In genomic region chr12:117090388-117090787, GRCh38 we compare ENCODE assay signal across 23 cellular contexts. TPM values are rescaled to one million over a fixed set of nuclear protein-coding genes. Genes with fewer than 3 reads are reported as not detected.
DNase-seq lines count a peak whose midpoint lies in the region; ATAC-seq and TF ChIP-seq lines count a peak whose summit lies in the region.
"Had no signal": no experiment of that assay in that cellular context is flagged by ENCODE, and none has a peak within 500 bp of the region (broad histone marks: within the 10 kb centered on the region; RNA-seq: fewer than 3 reads in every experiment).

No MANE protein-coding gene starts in this region.

- peak overlapping the region; percentile 71 for H3K4me3 Mint-ChIP-seq in Calu3 (ENCODE audit: low read depth, unreplicated experiment)
- H3K4me3 Mint-ChIP-seq: B cell; CD8-positive, alpha-beta T cell had no signal

- peaks cover 88% of the 10 kb centered on the region for H3K4me1 Mint-ChIP-seq in Calu3 (ENCODE audit: low read depth, unreplicated experiment)
- H3K4me1 Mint-ChIP-seq: B cell had no signal

- no TSS peak for BruUV-seq in Calu3 (replicated peaks; lab: Mats Ljungman, UMichigan)

- H3K27ac ChIP-seq in DND-41 (ENCODE audit: low read length) (0 out of 2 replicates have a peak overlapping the region, but pooled peaks have one; percentile 25), VCaP (peak overlapping the region; percentile 96)
- H3K27ac ChIP-seq: C4-2B, KMS-11, SJSA1 had no signal

- H3K27me3 Mint-ChIP-seq in Calu3 (ENCODE audit: unreplicated experiment): no peaks in the 10 kb centered on the region
- H3K27me3 Mint-ChIP-seq: B cell had no signal

- ATAC-seq in DND-41 (ENCODE audit: insufficient read depth, low read depth): no peak
- ATAC-seq: CD8-positive, alpha-beta T cell had no signal

- H3K4me3 ChIP-seq in DND-41 (ENCODE audit: low read depth in 1 of 2, low read length in 2 of 2) (no peak overlapping the region), mucosa of stomach (ENCODE audit: low read length) (no peak overlapping the region)
- H3K4me3 ChIP-seq: SJSA1 had no signal

- no peaks in the 10 kb centered on the region for H3K27me3 ChIP-seq in DND-41 (ENCODE audit: insufficient read depth, low read length, poor library complexity)
- H3K27me3 ChIP-seq in mucosa of stomach (ENCODE audit: control insufficient read depth, insufficient read depth, low read length): no peaks in the 10 kb centered on the region

- peak overlapping the region; percentile 99 for H3K27ac Mint-ChIP-seq in Calu3 (ENCODE audit: unreplicated experiment)
- H3K27ac Mint-ChIP-seq: B cell; CD8-positive, alpha-beta T cell had no signal

- H3K9ac ChIP-seq in DND-41 (ENCODE audit: low read depth, low read length): no peak overlapping the region
- peak overlapping the region; percentile 11 for H3K9ac ChIP-seq in mucosa of stomach (ENCODE audit: low read length)
- H3K9ac ChIP-seq: KMS-11 had no signal

- CTCF ChIA-PET in Calu3 (lab: Charles Lee): interaction anchor here (0.7 to 1.9 kb wide), 3 partner anchors 10 to 473 kb away, joined by 4 to 5 read pairs (median 5); no protein-coding TSS in a partner anchor

- H2AFZ ChIP-seq in DND-41 (ENCODE audit: low read depth, low read length): no peak overlapping the region

- peaks cover 17% of the 10 kb centered on the region for H3K9me3 ChIP-seq in DND-41 (ENCODE audit: insufficient read depth, low read length, severe bottlenecking)
- no peaks in the 10 kb centered on the region for H3K9me3 ChIP-seq in mucosa of stomach (ENCODE audit: control insufficient read depth, low read length)
- H3K9me3 ChIP-seq: SJSA1 had no signal

- TF ChIP-seq CTCF in Calu3 (IDR thresholded peaks at IDR 0.05; ENCODE audit: unreplicated experiment): no peak
- no peak for TF ChIP-seq CTCF in DND-41 (IDR thresholded peaks at IDR 0.05; ENCODE audit: borderline replicate concordance, extremely low read depth, low read length, poor library complexity, severe bottlenecking)
- no peak for TF ChIP-seq CTCF in VCaP (conservative IDR thresholded peaks at IDR 0.05)
- TF ChIP-seq CTCF in GM13976 (IDR thresholded peaks at IDR 0.05; ENCODE audit: borderline replicate concordance, control extremely low read depth, extremely low read depth, insufficient read depth, missing control alignments): no peak
- TF ChIP-seq CTCF in GM20000 (IDR thresholded peaks at IDR 0.05; ENCODE audit: extremely low read depth, missing control alignments): no peak

- in situ Hi-C loops in GM13976 (cut with MboI; ENCODE audit: low sequenced_read_pairs, unreplicated experiment): no loop called here

- intact Hi-C loops in Calu3 (cut with micrococcal nuclease; ENCODE audit: unreplicated experiment): loop anchor here (5.0 kb wide), 2 partner anchors 48 to 52 kb away; no protein-coding TSS in a partner anchor

- H3K36me3 ChIP-seq in DND-41 (ENCODE audit: insufficient read depth, low read length): peaks cover 15% of the 10 kb centered on the region
- H3K36me3 ChIP-seq in mucosa of stomach (ENCODE audit: control insufficient read depth, insufficient read depth, low read length): no peaks in the 10 kb centered on the region
- H3K36me3 ChIP-seq: SJSA1 had no signal

- peaks cover 93% of the 10 kb centered on the region for H3K36me3 Mint-ChIP-seq in Calu3 (ENCODE audit: insufficient read depth, unreplicated experiment)
- H3K36me3 Mint-ChIP-seq: CD8-positive, alpha-beta T cell had no signal

- peaks cover 35% of the 10 kb centered on the region for H4K20me1 ChIP-seq in DND-41 (ENCODE audit: insufficient read depth, low read length)

- peaks cover 93% of the 10 kb centered on the region for H3K79me2 ChIP-seq in DND-41 (ENCODE audit: insufficient read depth, low read length)

- DNase-seq in Calu3 (no peak), DND-41 (no peak), GM13976 (ENCODE audit: low spot score) (no peak), GM20000 (ENCODE audit: low spot score) (no peak), SIG-M5 treated with dmso at 0.1 percent for 504 hours (lab: John Stamatoyannopoulos, UW; ENCODE audit: unreplicated experiment) (no peak)
- DNase-seq: Caco-2; CD8-positive, alpha-beta T cell; DMS 273 treated with DMSO at 0.1 percent for 48 hours; GF-D8; NCI-H1048; NCI-H1694; NCI-H2081; NCI-H446; NCI-H524 treated with DMSO at 0.1 percent for 48 hours; NCI-H774; PC-3 had no signal

- no peak overlapping the region for H3K4me2 ChIP-seq in DND-41 (ENCODE audit: insufficient read depth, low read length)
- H3K4me2 ChIP-seq: KMS-11 had no signal

- H3K4me1 ChIP-seq in DND-41 (ENCODE audit: insufficient read depth, low read length) (no peaks in the 10 kb centered on the region), mucosa of stomach (ENCODE audit: control insufficient read depth, insufficient read depth, low read length) (peaks cover 73% of the 10 kb centered on the region)
- H3K4me1 ChIP-seq: SJSA1 had no signal

- H3K9me3 Mint-ChIP-seq in Calu3 (ENCODE audit: low read depth, unreplicated experiment): no peaks in the 10 kb centered on the region

RNA-seq across cellular contexts. Expression of gene TESC, which starts 8.8 kb away (rescaled TPM):
- 647 and 669 TPM in 2 replicates for total RNA-seq in Calu3 (2022)
- total RNA-seq: A673, SJSA1 had no signal
